In the genomic region with DNA sequence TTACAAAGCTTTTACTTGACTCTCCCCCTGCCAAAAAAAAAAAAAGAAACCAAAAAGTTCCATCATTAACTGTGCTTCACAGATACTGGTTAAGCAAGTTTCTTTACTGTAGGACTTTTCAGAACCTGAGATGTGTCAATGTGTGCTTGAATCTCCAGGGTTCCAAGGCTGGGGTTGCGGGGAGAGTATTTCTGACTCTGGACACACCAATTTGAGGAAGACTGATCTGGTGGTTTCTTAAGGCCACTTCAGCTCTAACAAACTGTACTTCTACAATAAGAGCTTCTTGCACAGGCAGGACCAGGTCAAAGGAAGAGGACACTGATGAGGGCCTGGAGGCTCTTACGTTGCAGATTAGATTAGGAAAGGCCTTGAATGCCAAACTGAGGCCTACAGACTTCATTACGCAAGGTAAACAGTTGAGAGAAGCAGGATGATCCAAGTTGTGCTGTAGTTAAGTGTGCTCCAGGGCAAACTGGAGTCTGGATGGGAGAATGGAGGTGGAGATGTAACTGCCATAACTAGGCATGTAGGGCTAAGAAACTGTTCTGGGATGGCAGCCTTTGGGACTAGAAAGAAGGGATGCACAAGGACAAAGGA, we compare ENCODE assay signal across 1 cellular context.
TF ChIP-seq lines count a peak whose summit lies in the region.

No MANE protein-coding gene starts in this region.

TF ChIP-seq in HepG2, 621 proteins besides CTCF, POLR2A, EP300 and RAD21:
- no peak for TF ChIP-seq CBFB (CRISPR knock-in tag; IDR thresholded peaks at IDR 0.05)
- TF ChIP-seq ZC3H13 (CRISPR knock-in tag; IDR thresholded peaks at IDR 0.05) = no peak
- peak; percentile 34; the same call in 1 of the 2 replicates for TF ChIP-seq CEBPB (IDR thresholded peaks at IDR 0.05; ENCODE audit: borderline replicate concordance, low read depth, low read length)
- TF ChIP-seq MBD4 (IDR thresholded peaks at IDR 0.05; ENCODE audit: borderline replicate concordance, low read length) = no peak
- no peak for TF ChIP-seq FOXA1 (IDR thresholded peaks at IDR 0.05)
- TF ChIP-seq FOXA1 (CRISPR knock-in tag; IDR thresholded peaks at IDR 0.05) = peak; percentile 53
- TF ChIP-seq CEBPG (CRISPR knock-in tag; IDR thresholded peaks at IDR 0.05) = peak; percentile 35; the same call in 1 of the 2 replicates
- peak; percentile 13; the same call in 1 of the 2 replicates for TF ChIP-seq HNF4A (CRISPR knock-in tag; IDR thresholded peaks at IDR 0.05)
